ENCODE assay signal across 8 cellular contexts in the genomic region with DNA sequence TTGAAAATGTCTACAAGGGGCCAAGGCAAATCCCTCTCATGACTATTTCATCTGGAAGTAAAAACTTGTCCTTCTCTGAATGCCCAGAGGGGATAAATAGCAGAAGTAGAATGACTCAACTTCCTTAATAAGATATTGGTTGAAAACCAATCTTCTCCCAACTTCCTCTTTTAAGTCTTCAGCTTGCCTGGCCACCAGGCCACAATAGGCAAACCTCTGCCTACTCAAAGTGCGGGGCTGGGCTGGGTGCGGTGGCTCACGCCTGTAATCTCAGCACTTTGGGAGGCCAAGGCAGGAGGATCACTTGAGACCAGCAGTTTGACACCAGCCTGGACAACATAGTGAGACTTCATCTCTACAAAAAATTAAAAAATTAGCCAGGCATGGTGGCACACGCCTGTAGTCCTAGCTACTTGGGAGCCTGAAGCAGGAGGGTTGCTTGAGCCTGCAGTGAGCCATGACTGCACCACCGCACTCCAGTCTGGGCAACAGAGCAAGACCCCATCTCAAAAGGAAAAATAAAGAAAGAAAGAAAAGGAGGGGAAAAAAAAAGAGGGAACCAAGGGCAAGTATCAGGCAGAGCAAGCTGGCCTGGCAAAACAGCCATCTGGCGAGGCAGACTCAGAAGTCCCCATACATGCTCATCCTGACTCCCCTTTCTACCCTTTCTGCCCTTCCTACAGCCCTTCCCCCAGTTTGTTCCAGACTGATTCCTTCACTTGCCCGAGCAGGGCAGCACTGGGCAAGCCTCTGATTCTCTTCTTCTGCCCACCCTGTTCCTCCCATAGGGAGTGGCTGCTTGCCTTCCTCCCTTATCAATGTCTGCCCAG. TPM values are rescaled to one million over a fixed set of nuclear protein-coding genes. Genes with fewer than 3 reads are reported as not detected.
A peak's percentile ranks its signal among the peaks of the same experiment; 100 is the strongest.
DNase-seq lines count a peak whose midpoint lies in the region; ATAC-seq, FAIRE-seq and TF ChIP-seq lines count a peak whose summit lies in the region.

No MANE protein-coding gene starts in this region.

- peak overlapping the region; percentile 56 for H3K4me3 Mint-ChIP-seq in activated T-helper 17 cell treated with anti-CD3 and anti-CD28 coated beads, Interleukin-2, amount 50 U/mL, for 72 hours

- peak overlapping the region; percentile 16 for H3K27ac ChIP-seq in C4-2B

- peak overlapping the region; percentile 58 for H3K27ac Mint-ChIP-seq in activated T-helper 17 cell treated with anti-CD3 and anti-CD28 coated beads, Interleukin-2, amount 50 U/mL, for 72 hours

- peaks cover 95% of the 10 kb centered on the region for H3K36me3 Mint-ChIP-seq in activated T-helper 17 cell treated with anti-CD3 and anti-CD28 coated beads, Interleukin-2, amount 50 U/mL, for 72 hours (ENCODE audit: low read depth)

- no peaks in the 10 kb centered on the region for H3K9me3 Mint-ChIP-seq in activated T-helper 17 cell treated with anti-CD3 and anti-CD28 coated beads, Interleukin-2, amount 50 U/mL, for 72 hours

- H3K4me1 Mint-ChIP-seq in activated T-helper 17 cell treated with anti-CD3 and anti-CD28 coated beads, Interleukin-2, amount 50 U/mL, for 72 hours, result peaks cover 73% of the 10 kb centered on the region

- DNase-seq in HTR-8/SVneo (ENCODE audit: insufficient read length, low spot score) (peak; percentile 70), medulla oblongata (ENCODE audit: extremely low spot score) (peak; percentile 80), NCI-H345 treated with DMSO at 0.1 percent for 48 hours (lab: John Stamatoyannopoulos, UW; ENCODE audit: unreplicated experiment) (no peak), islet precursor cell (no peak)
- no peak for DNase-seq in activated effector memory CD4-positive, alpha-beta T cell treated with Interleukin-2 at 50 U/mL for 16 hours

- H3K27me3 Mint-ChIP-seq in activated T-helper 17 cell treated with anti-CD3 and anti-CD28 coated beads, Interleukin-2, amount 50 U/mL, for 72 hours, result no peaks in the 10 kb centered on the region

- TF ChIP-seq CTCF in C4-2B (conservative IDR thresholded peaks at IDR 0.05), result no peak

- ATAC-seq in activated T-helper 17 cell treated with anti-CD3 and anti-CD28 coated beads, Interleukin-2, amount 50 U/mL, for 72 hours (replicated peaks), result peak; percentile 48
- no peak for ATAC-seq in HG03108 (IDR thresholded peaks at IDR 0.05; ENCODE audit: unreplicated experiment)

- no peak for FAIRE-seq in HTR-8/SVneo (lab: Jason Lieb, UNC)

RNA-seq across cellular contexts. Expression of a gene that starts 20.6 kb away (rescaled TPM):
- total RNA-seq in activated T-helper 17 cell treated with anti-CD3 and anti-CD28 coated beads, Interleukin-2, amount 50 U/mL, for 72 hours, result 10 to 100 TPM; 36.3 to 49.5 TPM

RNA-seq across cellular contexts. Expression of a gene that starts 34.3 kb away (rescaled TPM):
- total RNA-seq in activated T-helper 17 cell treated with anti-CD3 and anti-CD28 coated beads, Interleukin-2, amount 50 U/mL, for 72 hours, result under 1 TPM; 0.13 to 0.32 TPM

Comparison
In these comparisons a context has a peak if more than half of its experiments do, and no peak if none do; other contexts are left out.
1. DNase-seq: peak in HTR-8/SVneo (single experiment) and medulla oblongata (single experiment); none in activated effector memory CD4-positive, alpha-beta T cell treated with Interleukin-2 at 50 U/mL for 16 hours (single experiment), NCI-H345 treated with DMSO at 0.1 percent for 48 hours (single experiment) and islet precursor cell (single experiment).